Comparison of ENCODE assay signal across 1 cellular context in genomic region chr22:23500508-23501208, GRCh38.
TF ChIP-seq lines count a peak whose summit lies in the region.

No MANE protein-coding gene starts in this region.

TF ChIP-seq in SK-N-SH, 30 proteins besides CTCF, POLR2A, EP300 and RAD21 (continued from another document):
- TF ChIP-seq ZBTB33 (IDR thresholded peaks at IDR 0.05; ENCODE audit: borderline replicate concordance, low read depth) (no peak), RXRA (IDR thresholded peaks at IDR 0.05; ENCODE audit: borderline replicate concordance, low read depth) (no peak)
